In the genomic region with DNA sequence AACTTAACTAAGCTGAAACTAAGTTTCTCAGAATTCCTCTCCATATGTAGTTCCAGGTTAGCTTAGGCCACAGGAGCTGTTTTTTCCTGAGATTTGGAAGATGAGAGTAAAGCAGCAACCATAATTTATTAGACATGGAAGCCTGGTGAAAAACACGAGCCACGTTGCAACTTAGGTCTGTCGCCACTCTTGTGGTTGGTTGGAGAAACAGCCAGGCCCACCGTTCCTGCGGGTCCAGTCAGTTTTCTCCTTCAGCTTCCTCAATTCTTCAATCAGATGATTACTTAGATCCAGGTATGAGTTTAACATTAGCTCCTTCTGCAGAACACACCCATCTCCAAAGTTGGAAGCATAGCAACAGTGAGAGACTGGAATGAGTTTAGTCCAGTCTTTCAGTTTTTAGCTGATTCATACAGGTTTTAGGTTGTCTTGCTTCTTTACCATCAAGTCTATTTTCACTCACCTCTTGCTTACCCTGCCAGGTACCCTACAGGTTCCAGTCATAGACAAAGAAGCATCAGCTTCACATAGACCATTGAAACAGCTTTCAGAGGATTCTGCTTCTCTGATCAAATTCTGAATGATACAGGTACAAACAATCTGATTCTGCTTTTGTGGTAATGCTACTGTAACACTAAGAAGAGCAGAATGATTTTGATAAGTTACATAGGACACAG, we compare ENCODE assay signal across 1 cellular context.
TF ChIP-seq lines count a peak whose summit lies in the region.

No MANE protein-coding gene starts in this region.

TF ChIP-seq in IMR-90, 13 proteins besides CTCF, POLR2A, EP300 and RAD21:
- no peak for TF ChIP-seq BHLHE40 (IDR thresholded peaks at IDR 0.05; ENCODE audit: low read depth, low read length)
- TF ChIP-seq NFE2L2 (IDR thresholded peaks at IDR 0.05; ENCODE audit: low read depth, low read length), result no peak
